Comparison of ENCODE assay signal across 1 cellular context in the genomic region with DNA sequence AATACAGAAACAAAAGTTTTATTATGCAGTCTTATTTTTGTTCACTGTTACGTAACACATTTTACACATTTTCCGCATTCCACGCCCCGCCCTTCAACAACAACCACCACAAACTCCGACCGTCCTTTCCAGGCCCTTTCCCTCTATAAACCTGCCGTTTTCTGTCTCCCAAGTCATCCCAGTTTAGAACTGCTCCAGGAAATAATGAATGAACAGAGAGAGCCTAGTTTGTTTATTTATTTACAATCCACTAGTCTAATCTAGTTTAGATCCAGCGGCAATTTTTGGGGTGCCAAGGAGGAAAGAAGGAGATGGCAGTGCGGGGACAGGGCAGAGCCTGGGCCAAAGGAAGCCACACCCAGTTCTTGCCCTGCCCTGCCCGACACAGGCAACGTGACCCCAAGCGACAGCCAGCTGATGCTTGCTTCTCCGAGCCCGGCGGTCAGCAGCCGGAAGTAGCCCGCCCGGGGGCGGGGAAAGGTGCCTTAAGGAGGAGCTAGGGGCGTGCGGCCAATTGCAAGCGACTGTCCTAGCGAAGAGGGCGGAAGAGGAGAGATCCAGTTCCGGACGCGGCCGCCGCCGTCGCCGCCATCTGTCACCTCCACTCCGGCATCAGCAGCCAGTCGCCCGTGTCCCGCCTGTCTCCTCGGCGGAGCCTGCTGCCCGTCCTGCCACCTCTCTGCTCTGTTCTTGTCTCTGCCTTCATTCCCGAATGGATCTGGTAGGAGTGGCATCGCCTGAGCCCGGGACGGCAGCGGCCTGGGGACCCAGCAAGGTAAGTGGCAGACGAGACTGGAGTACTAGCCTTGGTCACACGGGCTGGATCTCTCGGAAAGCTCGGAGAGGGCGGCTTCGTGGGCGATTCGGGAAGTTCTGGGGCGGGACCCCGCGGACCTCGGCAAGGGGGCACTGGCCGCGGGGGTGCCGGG.
A peak's percentile ranks its signal among the peaks of the same experiment; 100 is the strongest.
TF ChIP-seq lines count a peak whose summit lies in the region.

A gene with protein sequence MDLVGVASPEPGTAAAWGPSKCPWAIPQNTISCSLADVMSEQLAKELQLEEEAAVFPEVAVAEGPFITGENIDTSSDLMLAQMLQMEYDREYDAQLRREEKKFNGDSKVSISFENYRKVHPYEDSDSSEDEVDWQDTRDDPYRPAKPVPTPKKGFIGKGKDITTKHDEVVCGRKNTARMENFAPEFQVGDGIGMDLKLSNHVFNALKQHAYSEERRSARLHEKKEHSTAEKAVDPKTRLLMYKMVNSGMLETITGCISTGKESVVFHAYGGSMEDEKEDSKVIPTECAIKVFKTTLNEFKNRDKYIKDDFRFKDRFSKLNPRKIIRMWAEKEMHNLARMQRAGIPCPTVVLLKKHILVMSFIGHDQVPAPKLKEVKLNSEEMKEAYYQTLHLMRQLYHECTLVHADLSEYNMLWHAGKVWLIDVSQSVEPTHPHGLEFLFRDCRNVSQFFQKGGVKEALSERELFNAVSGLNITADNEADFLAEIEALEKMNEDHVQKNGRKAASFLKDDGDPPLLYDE (plus strand): TSS at position 560 of the 929 bp plus-strand sequence. CDS start 153 bp downstream, at position 713.

TF ChIP-seq in HEK293, 187 proteins besides CTCF, POLR2A, EP300 and RAD21 (continued from another document and continues in another):
- TF ChIP-seq, protein P1, sequence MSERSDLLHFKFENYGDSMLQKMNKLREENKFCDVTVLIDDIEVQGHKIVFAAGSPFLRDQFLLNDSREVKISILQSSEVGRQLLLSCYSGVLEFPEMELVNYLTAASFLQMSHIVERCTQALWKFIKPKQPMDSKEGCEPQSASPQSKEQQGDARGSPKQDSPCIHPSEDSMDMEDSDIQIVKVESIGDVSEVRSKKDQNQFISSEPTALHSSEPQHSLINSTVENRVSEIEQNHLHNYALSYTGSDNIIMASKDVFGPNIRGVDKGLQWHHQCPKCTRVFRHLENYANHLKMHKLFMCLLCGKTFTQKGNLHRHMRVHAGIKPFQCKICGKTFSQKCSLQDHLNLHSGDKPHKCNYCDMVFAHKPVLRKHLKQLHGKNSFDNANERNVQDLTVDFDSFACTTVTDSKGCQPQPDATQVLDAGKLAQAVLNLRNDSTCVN (tag by site-specific recombination; optimal IDR thresholded peaks at IDR 0.05): peak; percentile 31
- 0 out of 2 replicates have a peak, but pooled peaks have one; percentile 13 for TF ChIP-seq GLIS1 (tag by site-specific recombination; IDR thresholded peaks at IDR 0.05)
- no peak for TF ChIP-seq SCRT2 (tag by site-specific recombination; IDR thresholded peaks at IDR 0.05)
- peak; percentile 19; the same call in 1 of the 2 replicates for TF ChIP-seq ZNF223 (tag by site-specific recombination; IDR thresholded peaks at IDR 0.05)
- TF ChIP-seq ZIC2 (tag by site-specific recombination; IDR thresholded peaks at IDR 0.05): no peak
- peak; percentile 30; the same call in 1 of the 2 replicates for TF ChIP-seq SP7 (tag by site-specific recombination; IDR thresholded peaks at IDR 0.05)
- TF ChIP-seq, protein P2, sequence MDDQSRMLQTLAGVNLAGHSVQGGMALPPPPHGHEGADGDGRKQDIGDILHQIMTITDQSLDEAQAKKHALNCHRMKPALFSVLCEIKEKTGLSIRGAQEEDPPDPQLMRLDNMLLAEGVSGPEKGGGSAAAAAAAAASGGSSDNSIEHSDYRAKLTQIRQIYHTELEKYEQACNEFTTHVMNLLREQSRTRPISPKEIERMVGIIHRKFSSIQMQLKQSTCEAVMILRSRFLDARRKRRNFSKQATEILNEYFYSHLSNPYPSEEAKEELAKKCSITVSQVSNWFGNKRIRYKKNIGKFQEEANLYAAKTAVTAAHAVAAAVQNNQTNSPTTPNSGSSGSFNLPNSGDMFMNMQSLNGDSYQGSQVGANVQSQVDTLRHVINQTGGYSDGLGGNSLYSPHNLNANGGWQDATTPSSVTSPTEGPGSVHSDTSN (CRISPR knock-in tag; IDR thresholded peaks at IDR 0.05): no peak
- TF ChIP-seq, protein P3, sequence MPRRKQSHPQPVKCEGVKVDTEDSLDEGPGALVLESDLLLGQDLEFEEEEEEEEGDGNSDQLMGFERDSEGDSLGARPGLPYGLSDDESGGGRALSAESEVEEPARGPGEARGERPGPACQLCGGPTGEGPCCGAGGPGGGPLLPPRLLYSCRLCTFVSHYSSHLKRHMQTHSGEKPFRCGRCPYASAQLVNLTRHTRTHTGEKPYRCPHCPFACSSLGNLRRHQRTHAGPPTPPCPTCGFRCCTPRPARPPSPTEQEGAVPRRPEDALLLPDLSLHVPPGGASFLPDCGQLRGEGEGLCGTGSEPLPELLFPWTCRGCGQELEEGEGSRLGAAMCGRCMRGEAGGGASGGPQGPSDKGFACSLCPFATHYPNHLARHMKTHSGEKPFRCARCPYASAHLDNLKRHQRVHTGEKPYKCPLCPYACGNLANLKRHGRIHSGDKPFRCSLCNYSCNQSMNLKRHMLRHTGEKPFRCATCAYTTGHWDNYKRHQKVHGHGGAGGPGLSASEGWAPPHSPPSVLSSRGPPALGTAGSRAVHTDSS (tag by site-specific recombination; IDR thresholded peaks at IDR 0.05): no peak
- TF ChIP-seq, protein P4, sequence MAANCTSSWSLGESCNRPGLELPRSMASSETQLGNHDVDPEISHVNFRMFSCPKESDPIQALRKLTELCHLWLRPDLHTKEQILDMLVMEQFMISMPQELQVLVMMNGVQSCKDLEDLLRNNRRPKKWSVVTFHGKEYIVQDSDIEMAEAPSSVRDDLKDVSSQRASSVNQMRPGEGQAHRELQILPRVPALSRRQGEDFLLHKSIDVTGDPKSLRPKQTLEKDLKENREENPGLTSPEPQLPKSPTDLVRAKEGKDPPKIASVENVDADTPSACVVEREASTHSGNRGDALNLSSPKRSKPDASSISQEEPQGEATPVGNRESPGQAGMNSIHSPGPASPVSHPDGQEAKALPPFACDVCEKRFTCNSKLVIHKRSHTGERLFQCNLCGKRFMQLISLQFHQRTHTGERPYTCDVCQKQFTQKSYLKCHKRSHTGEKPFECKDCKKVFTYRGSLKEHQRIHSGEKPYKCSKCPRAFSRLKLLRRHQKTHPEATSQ (tag by site-specific recombination; IDR thresholded peaks at IDR 0.05): no peak
- no peak for TF ChIP-seq OVOL3 (tag by site-specific recombination; IDR thresholded peaks at IDR 0.05)
- no peak for TF ChIP-seq ZNF248 (tag by site-specific recombination; IDR thresholded peaks at IDR 0.05)
- TF ChIP-seq BCL11B (tag by site-specific recombination; IDR thresholded peaks at IDR 0.05; ENCODE audit: low read depth): peak; percentile 43
- no peak for TF ChIP-seq ZBTB1 (tag by site-specific recombination; IDR thresholded peaks at IDR 0.05)
- TF ChIP-seq ZNF140 (tag by site-specific recombination; IDR thresholded peaks at IDR 0.05): no peak
- TF ChIP-seq ZNF473 (tag by site-specific recombination; IDR thresholded peaks at IDR 0.05): no peak
- TF ChIP-seq ZNF433 (tag by site-specific recombination; IDR thresholded peaks at IDR 0.05; ENCODE audit: low read depth): no peak
- no peak for TF ChIP-seq ZNF175 (tag by site-specific recombination; IDR thresholded peaks at IDR 0.05)
- no peak for TF ChIP-seq ZNF677 (tag by site-specific recombination; IDR thresholded peaks at IDR 0.05)
- no peak for TF ChIP-seq SETDB1 (IDR thresholded peaks at IDR 0.05; ENCODE audit: insufficient read length, low read length)
- TF ChIP-seq KLF1 (tag by site-specific recombination; IDR thresholded peaks at IDR 0.05): peak; percentile 85
- TF ChIP-seq BCL11A (tag by site-specific recombination; IDR thresholded peaks at IDR 0.05; ENCODE audit: low read depth): peak; percentile 70; the same call in 1 of the 2 replicates
- TF ChIP-seq EGR2 (tag by site-specific recombination; IDR thresholded peaks at IDR 0.05; ENCODE audit: low read depth): peak; percentile 17; the same call in 1 of the 2 replicates
- TF ChIP-seq ZBTB48 (tag by site-specific recombination; IDR thresholded peaks at IDR 0.05): no peak; the same call in 1 of the 2 replicates
- TF ChIP-seq ZNF10 (tag by site-specific recombination; IDR thresholded peaks at IDR 0.05): no peak
- TF ChIP-seq, protein P5, sequence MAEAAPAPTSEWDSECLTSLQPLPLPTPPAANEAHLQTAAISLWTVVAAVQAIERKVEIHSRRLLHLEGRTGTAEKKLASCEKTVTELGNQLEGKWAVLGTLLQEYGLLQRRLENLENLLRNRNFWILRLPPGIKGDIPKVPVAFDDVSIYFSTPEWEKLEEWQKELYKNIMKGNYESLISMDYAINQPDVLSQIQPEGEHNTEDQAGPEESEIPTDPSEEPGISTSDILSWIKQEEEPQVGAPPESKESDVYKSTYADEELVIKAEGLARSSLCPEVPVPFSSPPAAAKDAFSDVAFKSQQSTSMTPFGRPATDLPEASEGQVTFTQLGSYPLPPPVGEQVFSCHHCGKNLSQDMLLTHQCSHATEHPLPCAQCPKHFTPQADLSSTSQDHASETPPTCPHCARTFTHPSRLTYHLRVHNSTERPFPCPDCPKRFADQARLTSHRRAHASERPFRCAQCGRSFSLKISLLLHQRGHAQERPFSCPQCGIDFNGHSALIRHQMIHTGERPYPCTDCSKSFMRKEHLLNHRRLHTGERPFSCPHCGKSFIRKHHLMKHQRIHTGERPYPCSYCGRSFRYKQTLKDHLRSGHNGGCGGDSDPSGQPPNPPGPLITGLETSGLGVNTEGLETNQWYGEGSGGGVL (tag by site-specific recombination; IDR thresholded peaks at IDR 0.05): no peak
- TF ChIP-seq ZNF555 (tag by site-specific recombination; conservative IDR thresholded peaks at IDR 0.05): no peak
- TF ChIP-seq ZNF423 (tag by site-specific recombination; IDR thresholded peaks at IDR 0.05): no peak
- TF ChIP-seq, protein P6, sequence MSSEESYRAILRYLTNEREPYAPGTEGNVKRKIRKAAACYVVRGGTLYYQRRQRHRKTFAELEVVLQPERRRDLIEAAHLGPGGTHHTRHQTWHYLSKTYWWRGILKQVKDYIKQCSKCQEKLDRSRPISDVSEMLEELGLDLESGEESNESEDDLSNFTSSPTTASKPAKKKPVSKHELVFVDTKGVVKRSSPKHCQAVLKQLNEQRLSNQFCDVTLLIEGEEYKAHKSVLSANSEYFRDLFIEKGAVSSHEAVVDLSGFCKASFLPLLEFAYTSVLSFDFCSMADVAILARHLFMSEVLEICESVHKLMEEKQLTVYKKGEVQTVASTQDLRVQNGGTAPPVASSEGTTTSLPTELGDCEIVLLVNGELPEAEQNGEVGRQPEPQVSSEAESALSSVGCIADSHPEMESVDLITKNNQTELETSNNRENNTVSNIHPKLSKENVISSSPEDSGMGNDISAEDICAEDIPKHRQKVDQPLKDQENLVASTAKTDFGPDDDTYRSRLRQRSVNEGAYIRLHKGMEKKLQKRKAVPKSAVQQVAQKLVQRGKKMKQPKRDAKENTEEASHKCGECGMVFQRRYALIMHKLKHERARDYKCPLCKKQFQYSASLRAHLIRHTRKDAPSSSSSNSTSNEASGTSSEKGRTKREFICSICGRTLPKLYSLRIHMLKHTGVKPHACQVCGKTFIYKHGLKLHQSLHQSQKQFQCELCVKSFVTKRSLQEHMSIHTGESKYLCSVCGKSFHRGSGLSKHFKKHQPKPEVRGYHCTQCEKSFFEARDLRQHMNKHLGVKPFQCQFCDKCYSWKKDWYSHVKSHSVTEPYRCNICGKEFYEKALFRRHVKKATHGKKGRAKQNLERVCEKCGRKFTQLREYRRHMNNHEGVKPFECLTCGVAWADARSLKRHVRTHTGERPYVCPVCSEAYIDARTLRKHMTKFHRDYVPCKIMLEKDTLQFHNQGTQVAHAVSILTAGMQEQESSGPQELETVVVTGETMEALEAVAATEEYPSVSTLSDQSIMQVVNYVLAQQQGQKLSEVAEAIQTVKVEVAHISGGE (tag by site-specific recombination; conservative IDR thresholded peaks at IDR 0.05; ENCODE audit: low read depth): peak; percentile 63
- no peak for TF ChIP-seq ZNF416 (tag by site-specific recombination; IDR thresholded peaks at IDR 0.05)
- no peak for TF ChIP-seq ZNF777 (tag by site-specific recombination; IDR thresholded peaks at IDR 0.05; ENCODE audit: borderline replicate concordance)
- TF ChIP-seq ZNF530 (tag by site-specific recombination; IDR thresholded peaks at IDR 0.05; ENCODE audit: low read depth): no peak
- TF ChIP-seq, protein P7, sequence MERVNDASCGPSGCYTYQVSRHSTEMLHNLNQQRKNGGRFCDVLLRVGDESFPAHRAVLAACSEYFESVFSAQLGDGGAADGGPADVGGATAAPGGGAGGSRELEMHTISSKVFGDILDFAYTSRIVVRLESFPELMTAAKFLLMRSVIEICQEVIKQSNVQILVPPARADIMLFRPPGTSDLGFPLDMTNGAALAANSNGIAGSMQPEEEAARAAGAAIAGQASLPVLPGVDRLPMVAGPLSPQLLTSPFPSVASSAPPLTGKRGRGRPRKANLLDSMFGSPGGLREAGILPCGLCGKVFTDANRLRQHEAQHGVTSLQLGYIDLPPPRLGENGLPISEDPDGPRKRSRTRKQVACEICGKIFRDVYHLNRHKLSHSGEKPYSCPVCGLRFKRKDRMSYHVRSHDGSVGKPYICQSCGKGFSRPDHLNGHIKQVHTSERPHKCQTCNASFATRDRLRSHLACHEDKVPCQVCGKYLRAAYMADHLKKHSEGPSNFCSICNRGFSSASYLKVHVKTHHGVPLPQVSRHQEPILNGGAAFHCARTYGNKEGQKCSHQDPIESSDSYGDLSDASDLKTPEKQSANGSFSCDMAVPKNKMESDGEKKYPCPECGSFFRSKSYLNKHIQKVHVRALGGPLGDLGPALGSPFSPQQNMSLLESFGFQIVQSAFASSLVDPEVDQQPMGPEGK (tag by site-specific recombination; IDR thresholded peaks at IDR 0.05): 0 out of 2 replicates have a peak, but pooled peaks have one; percentile 12
- 0 out of 2 replicates have a peak, but pooled peaks have one; percentile 43 for TF ChIP-seq ZEB2 (tag by site-specific recombination; IDR thresholded peaks at IDR 0.05)
- TF ChIP-seq YY2 (tag by site-specific recombination; IDR thresholded peaks at IDR 0.05): peak; percentile 90
- TF ChIP-seq, protein P8, sequence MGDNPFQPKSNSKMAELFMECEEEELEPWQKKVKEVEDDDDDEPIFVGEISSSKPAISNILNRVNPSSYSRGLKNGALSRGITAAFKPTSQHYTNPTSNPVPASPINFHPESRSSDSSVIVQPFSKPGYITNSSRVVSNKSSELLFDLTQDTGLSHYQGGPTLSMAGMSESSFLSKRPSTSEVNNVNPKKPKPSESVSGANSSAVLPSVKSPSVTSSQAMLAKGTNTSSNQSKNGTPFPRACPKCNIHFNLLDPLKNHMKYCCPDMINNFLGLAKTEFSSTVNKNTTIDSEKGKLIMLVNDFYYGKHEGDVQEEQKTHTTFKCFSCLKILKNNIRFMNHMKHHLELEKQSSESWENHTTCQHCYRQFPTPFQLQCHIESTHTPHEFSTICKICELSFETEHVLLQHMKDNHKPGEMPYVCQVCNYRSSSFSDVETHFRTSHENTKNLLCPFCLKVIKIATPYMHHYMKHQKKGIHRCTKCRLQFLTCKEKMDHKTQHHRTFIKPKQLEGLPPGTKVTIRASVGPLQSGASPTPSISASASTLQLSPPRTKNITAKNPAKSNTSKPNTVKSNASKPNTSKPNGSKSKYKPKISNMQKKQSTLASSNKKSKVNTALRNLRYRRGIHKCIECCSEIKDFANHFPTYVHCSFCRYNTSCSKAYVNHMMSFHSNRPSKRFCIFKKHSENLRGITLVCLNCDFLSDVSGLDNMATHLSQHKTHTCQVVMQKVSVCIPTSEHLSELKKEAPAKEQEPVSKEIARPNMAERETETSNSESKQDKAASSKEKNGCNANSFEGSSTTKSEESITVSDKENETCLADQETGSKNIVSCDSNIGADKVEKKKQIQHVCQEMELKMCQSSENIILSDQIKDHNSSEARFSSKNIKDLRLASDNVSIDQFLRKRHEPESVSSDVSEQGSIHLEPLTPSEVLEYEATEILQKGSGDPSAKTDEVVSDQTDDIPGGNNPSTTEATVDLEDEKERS (tag by site-specific recombination; IDR thresholded peaks at IDR 0.05): no peak
- TF ChIP-seq ZNF302 (tag by site-specific recombination; IDR thresholded peaks at IDR 0.05; ENCODE audit: low read depth): no peak
- no peak for TF ChIP-seq ZNF37A (tag by site-specific recombination; IDR thresholded peaks at IDR 0.05)
- TF ChIP-seq FEZF1 (tag by site-specific recombination; IDR thresholded peaks at IDR 0.05): peak; percentile 50
